22 cellular contexts compared by ENCODE assay signal in the genomic region with DNA sequence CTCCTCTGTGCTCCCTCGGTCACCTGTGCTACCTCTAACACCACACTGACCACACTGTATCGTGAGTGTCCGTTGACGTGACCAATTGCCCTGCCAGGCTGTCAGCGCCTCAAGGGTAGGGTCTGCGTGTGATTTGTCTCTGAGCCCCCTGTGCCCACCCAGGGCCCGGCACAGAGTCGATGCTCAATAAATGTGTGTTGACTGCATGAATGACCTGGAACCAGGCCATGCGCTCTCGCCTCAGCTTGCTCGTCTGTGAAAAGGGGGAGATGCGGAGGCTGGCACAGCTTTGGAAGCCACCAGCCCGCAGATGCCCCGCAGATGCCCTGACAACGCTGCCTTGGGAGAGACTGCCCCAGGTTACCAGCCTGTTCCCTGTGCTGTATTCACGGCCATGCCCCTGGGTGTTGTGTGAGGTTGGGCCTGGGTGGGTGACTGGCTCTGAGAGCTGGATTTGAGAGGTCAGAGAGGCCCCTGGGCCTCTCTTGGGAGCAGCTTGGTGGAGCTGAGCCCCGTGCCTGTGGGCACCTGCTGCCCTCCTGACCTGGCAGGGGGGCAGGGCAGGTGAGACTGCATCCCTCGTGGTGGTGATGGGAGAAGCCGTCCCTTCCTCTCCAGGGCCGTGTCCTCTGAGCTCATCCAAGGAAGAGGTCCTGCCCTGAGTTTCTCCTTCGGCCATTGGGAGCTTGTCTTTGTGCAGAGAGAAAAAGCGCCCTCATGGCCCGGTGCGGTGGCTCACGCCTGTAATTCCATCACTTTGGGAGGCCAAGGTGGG. TPM values are rescaled to one million over a fixed set of nuclear protein-coding genes. Genes with fewer than 3 reads are reported as not detected.
DNase-seq lines count a peak whose midpoint lies in the region; ATAC-seq and TF ChIP-seq lines count a peak whose summit lies in the region.
"Had no signal": no experiment of that assay in that cellular context is flagged by ENCODE, and none has a peak within 500 bp of the region (broad histone marks: within the 10 kb centered on the region; RNA-seq: fewer than 3 reads in every experiment).

No MANE protein-coding gene starts in this region.

- H3K4me1 Mint-ChIP-seq in chondrocyte (ENCODE audit: low read depth) (peaks cover 2% of the 10 kb centered on the region), osteocyte (ENCODE audit: unreplicated experiment) (peaks cover 3% of the 10 kb centered on the region)
- H3K4me1 Mint-ChIP-seq: CD14-positive monocyte; stimulated activated naive CD8-positive, alpha-beta T cell treated with anti-CD3 and anti-CD28 coated beads, Interleukin-15, amount 100 ng/mL, for 72 hours had no signal

- H3K4me3 ChIP-seq in right atrium auricular region (no peak overlapping the region), left ventricle myocardium inferior (no peak overlapping the region), aorta (ENCODE audit: low read length in 2 of 2) (no peak overlapping the region)
- H3K4me3 ChIP-seq: esophagus muscularis mucosa, hepatocyte, lung had no signal

- H3K9me3 Mint-ChIP-seq in chondrocyte (ENCODE audit: low read depth) (no peaks in the 10 kb centered on the region), osteocyte (ENCODE audit: unreplicated experiment) (no peaks in the 10 kb centered on the region)
- H3K9me3 Mint-ChIP-seq: activated naive CD4-positive, alpha-beta T cell treated with anti-CD3 and anti-CD28 coated beads, Interleukin-2, amount 50 U/mL, for 72 hours; activated T-cell treated with anti-CD3 and anti-CD28 coated beads, Interleukin-2, amount 50 U/mL, for 72 hours; effector memory CD8-positive, alpha-beta T cell; stimulated activated naive CD8-positive, alpha-beta T cell treated with anti-CD3 and anti-CD28 coated beads, Interleukin-15, amount 100 ng/mL, for 72 hours; T-helper 1 cell treated with Interleukin-12 subunit alpha and Interleukin-12 subunit beta and Interleukin-4 antibody, amounts not matched to agents 30 μg/mL and 1 μg/mL, for 36 hours had no signal

- WGBS in aorta, 2 donors: 88 to 90% methylated on average over 25 of the region's 25 CpGs

- H3K9me3 ChIP-seq in right atrium auricular region: no peaks in the 10 kb centered on the region
- H3K9me3 ChIP-seq in left ventricle myocardium inferior (replicated peaks): no peaks in the 10 kb centered on the region
- no peaks in the 10 kb centered on the region for H3K9me3 ChIP-seq in aorta (ENCODE audit: control insufficient read depth, low read length)
- H3K9me3 ChIP-seq: esophagus muscularis mucosa had no signal

- ATAC-seq in aorta (ENCODE audit: low FRiP score): no peak
- ATAC-seq in GM19328 (IDR thresholded peaks at IDR 0.05; ENCODE audit: unreplicated experiment): no peak
- ATAC-seq: activated naive CD4-positive, alpha-beta T cell treated with anti-CD3 and anti-CD28 coated beads, Interleukin-2, amount 50 U/mL, for 72 hours; activated T-cell treated with anti-CD3 and anti-CD28 coated beads, Interleukin-2, amount 50 U/mL, for 72 hours; effector memory CD8-positive, alpha-beta T cell; Panc1 had no signal

- H3K36me3 ChIP-seq in right atrium auricular region: no peaks in the 10 kb centered on the region
- no peaks in the 10 kb centered on the region for H3K36me3 ChIP-seq in left ventricle myocardium inferior
- no peaks in the 10 kb centered on the region for H3K36me3 ChIP-seq in aorta (ENCODE audit: control insufficient read depth in 1 of 2, insufficient read depth in 2 of 2, low read length in 1 of 2)
- H3K36me3 ChIP-seq: esophagus muscularis mucosa had no signal

- no peaks in the 10 kb centered on the region for H3K36me3 Mint-ChIP-seq in chondrocyte (ENCODE audit: low read depth)
- H3K36me3 Mint-ChIP-seq in osteocyte (ENCODE audit: unreplicated experiment): no peaks in the 10 kb centered on the region
- H3K36me3 Mint-ChIP-seq: activated naive CD4-positive, alpha-beta T cell treated with anti-CD3 and anti-CD28 coated beads, Interleukin-2, amount 50 U/mL, for 72 hours; CD14-positive monocyte had no signal

- TF ChIP-seq CTCF in right atrium auricular region (IDR thresholded peaks at IDR 0.05) (no peak), left ventricle myocardium inferior (IDR thresholded peaks at IDR 0.05; ENCODE audit: borderline replicate concordance) (no peak), chondrocyte (IDR thresholded peaks at IDR 0.05) (no peak), osteocyte (IDR thresholded peaks at IDR 0.05) (no peak)

- H3K4me1 ChIP-seq in right atrium auricular region (peaks cover 0 to 27% of the 10 kb centered on the region in 2 donors), left ventricle myocardium inferior (peaks cover 28% of the 10 kb centered on the region), aorta (ENCODE audit: control insufficient read depth in 1 of 2, insufficient read depth in 2 of 2, low read length in 2 of 2) (no peaks in the 10 kb centered on the region)

- no peak overlapping the region for H3K27ac Mint-ChIP-seq in chondrocyte (ENCODE audit: unreplicated experiment)
- H3K27ac Mint-ChIP-seq in osteocyte (ENCODE audit: unreplicated experiment): no peak overlapping the region
- H3K27ac Mint-ChIP-seq: activated naive CD4-positive, alpha-beta T cell treated with anti-CD3 and anti-CD28 coated beads, Interleukin-2, amount 50 U/mL, for 72 hours; activated T-cell treated with anti-CD3 and anti-CD28 coated beads, Interleukin-2, amount 50 U/mL, for 72 hours; CD14-positive monocyte; stimulated activated naive CD8-positive, alpha-beta T cell treated with anti-CD3 and anti-CD28 coated beads, Interleukin-15, amount 100 ng/mL, for 72 hours; T-helper 1 cell treated with Interleukin-12 subunit alpha and Interleukin-12 subunit beta and Interleukin-4 antibody, amounts not matched to agents 30 μg/mL and 1 μg/mL, for 36 hours had no signal

- peaks cover 7% of the 10 kb centered on the region for H3K27me3 Mint-ChIP-seq in chondrocyte (ENCODE audit: low read depth)
- peaks cover 6% of the 10 kb centered on the region for H3K27me3 Mint-ChIP-seq in osteocyte (ENCODE audit: unreplicated experiment)

- no peaks in the 10 kb centered on the region for H3K27me3 ChIP-seq in right atrium auricular region
- H3K27me3 ChIP-seq in left ventricle myocardium inferior (ENCODE audit: low read depth): peaks cover 11% of the 10 kb centered on the region
- no peaks in the 10 kb centered on the region for H3K27me3 ChIP-seq in aorta (ENCODE audit: control insufficient read depth in 1 of 2, insufficient read depth in 2 of 2, low read length in 1 of 2)
- H3K27me3 ChIP-seq: esophagus muscularis mucosa, hepatocyte had no signal

- H3K27ac ChIP-seq in right atrium auricular region (no peak overlapping the region), left ventricle myocardium inferior (replicated peaks) (no peak overlapping the region), aorta (ENCODE audit: low read depth in 1 of 2, low read length in 2 of 2) (no peak overlapping the region)
- H3K27ac ChIP-seq: esophagus muscularis mucosa, hepatocyte had no signal

- H3K4me3 Mint-ChIP-seq in chondrocyte (ENCODE audit: unreplicated experiment) (no peak overlapping the region), osteocyte (ENCODE audit: unreplicated experiment) (no peak overlapping the region)
- H3K4me3 Mint-ChIP-seq: activated T-cell treated with anti-CD3 and anti-CD28 coated beads, Interleukin-2, amount 50 U/mL, for 72 hours; effector memory CD8-positive, alpha-beta T cell; stimulated activated naive CD8-positive, alpha-beta T cell treated with anti-CD3 and anti-CD28 coated beads, Interleukin-15, amount 100 ng/mL, for 72 hours; T-helper 1 cell treated with Interleukin-12 subunit alpha and Interleukin-12 subunit beta and Interleukin-4 antibody, amounts not matched to agents 30 μg/mL and 1 μg/mL, for 36 hours had no signal

- DNase-seq in right atrium auricular region (ENCODE audit: low spot score): peak; percentile 40
- DNase-seq in left ventricle myocardium inferior: no peak
- DNase-seq in chondrocyte (ENCODE audit: low spot score): peak; percentile 72
- DNase-seq in osteocyte (ENCODE audit: extremely low spot score, unreplicated experiment): peak; percentile 74
- DNase-seq in aorta: peak; percentile 25 to 67
- no peak for DNase-seq in NOMO-1 treated with dmso at 0.1 percent for 144 hours (lab: John Stamatoyannopoulos, UW; ENCODE audit: unreplicated experiment)
- DNase-seq: activated T-cell treated with anti-CD3 and anti-CD28 coated beads, Interleukin-2, amount 50 U/mL, for 72 hours; effector memory CD8-positive, alpha-beta T cell; HCEC 1CT; NCI-H1436; NCI-H510A treated with DMSO at 0.1 percent for 48 hours; NK-92 treated with Interleukin-12 subunit alpha and Interleukin-12 subunit beta, amount 100 ng/mL, for 24 hours had no signal

- intact Hi-C loops in left ventricle myocardium inferior (cut with micrococcal nuclease) (no loop called here), aorta (cut with DNase I) (no loop called here)

RNA-seq across cellular contexts. Expression of gene CYP46A1, which starts 43.2 kb away (rescaled TPM):
- total RNA-seq in right atrium auricular region (1 to 10 TPM; 1.4 to 6.9 TPM), left ventricle myocardium inferior (4.2 TPM), chondrocyte (0.72 to 2.8 TPM (median 1.2 TPM) in 3 replicates), osteocyte (1.3 and 1.8 TPM in 2 replicates), aorta (1 to 10 TPM in 1 of 2 donors, under 1 TPM in 1; 0.68 to 3.7 TPM)
- polyA plus RNA-seq in aorta: under 1 TPM in 1 of 2 donors, not detected in 1; 0.97 TPM
- total RNA-seq: SK-MEL-5 had no signal
- polyA plus RNA-seq: CD14-positive monocyte had no signal

Comparison
In these comparisons a context has a peak if more than half of its experiments do, and no peak if none do; other contexts are left out.
1. DNase-seq: peak in right atrium auricular region (single experiment), chondrocyte (single experiment), osteocyte (single experiment) and aorta (2 of 2); none in left ventricle myocardium inferior (single experiment) and NOMO-1 treated with dmso at 0.1 percent for 144 hours (single experiment).